ENCODE assay signal across 21 cellular contexts in the genomic region with DNA sequence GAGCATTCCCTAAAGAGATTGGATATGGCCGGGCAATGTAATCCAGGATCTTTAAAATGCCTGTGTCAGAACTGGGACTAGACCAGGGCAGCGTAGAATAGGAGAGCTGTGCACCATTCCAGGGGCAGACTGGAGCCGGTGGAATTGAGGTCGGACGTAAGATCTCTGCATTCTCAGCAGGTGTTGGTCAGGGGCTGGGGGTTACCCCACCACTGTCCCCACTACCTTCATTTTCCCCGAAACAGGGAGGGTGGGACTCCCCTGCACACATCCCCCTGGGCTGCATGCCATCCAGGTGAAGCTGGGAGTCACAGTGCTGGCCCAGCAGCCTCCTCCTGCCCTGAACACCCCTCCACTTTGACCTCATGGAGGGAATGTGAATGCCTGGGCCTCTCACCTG. TPM values are rescaled to one million over a fixed set of nuclear protein-coding genes. Genes with fewer than 3 reads are reported as not detected.
DNase-seq lines count a peak whose midpoint lies in the region; ATAC-seq, FAIRE-seq and TF ChIP-seq lines count a peak whose summit lies in the region.
"Had no signal": no experiment of that assay in that cellular context is flagged by ENCODE, and none has a peak within 500 bp of the region (broad histone marks: within the 10 kb centered on the region; RNA-seq: fewer than 3 reads in every experiment).

No MANE protein-coding gene starts in this region.

- H3K27me3 ChIP-seq in BLaER1 (no peaks in the 10 kb centered on the region), stomach (no peaks in the 10 kb centered on the region)

- 73 to 81% (median 77%) methylated on average over 6 of the region's 6 CpGs for WGBS in stomach, 5 donors

- no peak for TF ChIP-seq EP300 in stomach (IDR thresholded peaks at IDR 0.05)

- no peak for ATAC-seq in GM18502 (IDR thresholded peaks at IDR 0.05; ENCODE audit: poor library complexity, unreplicated experiment)
- ATAC-seq: HepG2, Panc1 had no signal

- no peak for TF ChIP-seq CTCF in stomach (IDR thresholded peaks at IDR 0.05)

- intact Hi-C loops in stomach (cut with DNase I; ENCODE audit: low total_unique reads) = no loop called here

- no peak for TF ChIP-seq POLR2A in stomach (IDR thresholded peaks at IDR 0.05)

- no peak overlapping the region for H3K4me3 ChIP-seq in BLaER1
- no peak overlapping the region for H3K4me3 ChIP-seq in stomach

- H3K9me3 ChIP-seq in BLaER1 (no peaks in the 10 kb centered on the region), stomach (no peaks in the 10 kb centered on the region)
- H3K9me3 ChIP-seq: BE2C had no signal

- H3K4me1 ChIP-seq in BLaER1 = peaks cover 56% of the 10 kb centered on the region
- peaks cover 0 to 8% (median under 1%) of the 10 kb centered on the region in 4 donors for H3K4me1 ChIP-seq in stomach
- H3K4me1 ChIP-seq: BE2C had no signal

- H3K9ac ChIP-seq in BLaER1 = no peak overlapping the region

- no peak overlapping the region for H3K4me2 ChIP-seq in BLaER1

- peak; percentile 23 for FAIRE-seq in GM19239 (lab: Jason Lieb, UNC)
- FAIRE-seq: HepG2 had no signal

- no peak for DNase-seq in GM19239 (ENCODE audit: insufficient read length, low spot score)
- DNase-seq in islet precursor cell = peak; percentile 50
- DNase-seq in stomach = peak; percentile 7
- DNase-seq in NCI-H187 treated with DMSO at 0.1 percent for 48 hours (lab: John Stamatoyannopoulos, UW) = no peak
- no peak for DNase-seq in retina
- DNase-seq: BE2C; CD4-positive, CD25-positive, alpha-beta regulatory T cell; DMS79; KBM-7; MM.1S; NCI-H1048; NCI-H1417 treated with DMSO at 0.1 percent for 48 hours; NCI-H1930; NCI-H2227 treated with DMSO at 0.1 percent for 48 hours; NCI-H510A; NCI-H748 treated with DMSO at 0.1 percent for 48 hours; SIG-M5 had no signal

- peaks cover 24% of the 10 kb centered on the region for H3K36me3 ChIP-seq in BLaER1
- peaks cover 25 to 31% (median 28%) of the 10 kb centered on the region in 4 donors for H3K36me3 ChIP-seq in stomach

- no peaks in the 10 kb centered on the region for H4K20me1 ChIP-seq in BLaER1

- H3K27ac ChIP-seq in BLaER1 = 0 out of 2 replicates have a peak overlapping the region, but pooled peaks have one; percentile 46
- no peak overlapping the region for H3K27ac ChIP-seq in stomach

RNA-seq across cellular contexts. Expression of a gene that starts 17.8 kb away (rescaled TPM):
- 100 to 1,000 TPM in 3 of 5 donors, 10 to 100 TPM in 2; 26.3 to 330 (median 141) TPM for total RNA-seq in stomach
- polyA plus RNA-seq in stomach = 10 to 100 TPM in 2 of 3 donors, 1 to 10 TPM in 1; 7.9 to 22.6 (median 19.4) TPM

RNA-seq across cellular contexts. Expression of a gene that starts 27.6 kb away (rescaled TPM):
- 10 to 100 TPM in 4 of 5 donors, 1 to 10 TPM in 1; 7.8 to 85.2 (median 24.6) TPM for total RNA-seq in stomach
- 10 to 100 TPM; 37.1 to 69.7 (median 38.1) TPM for polyA plus RNA-seq in stomach

RNA-seq across cellular contexts. Expression of a gene that starts 27.7 kb away (rescaled TPM):
- total RNA-seq in stomach = not detected
- polyA plus RNA-seq in stomach = under 1 TPM; 0.31 to 0.75 (median 0.48) TPM

RNA-seq across cellular contexts. Expression of a gene that starts 37.3 kb away (rescaled TPM):
- 10 to 100 TPM in 4 of 5 donors, 1 to 10 TPM in 1; 7.0 to 44.9 (median 22.2) TPM for total RNA-seq in stomach
- 10 to 100 TPM; 30.5 to 38.3 (median 32.1) TPM for polyA plus RNA-seq in stomach

RNA-seq across cellular contexts. Expression of a gene that starts 47.2 kb away (rescaled TPM):
- total RNA-seq in stomach = 1 to 10 TPM in 1 of 5 donors, under 1 TPM in 1, not detected in 3; 0.92 to 3.0 TPM
- polyA plus RNA-seq in stomach = under 1 TPM; 0.31 to 0.38 (median 0.31) TPM
- polyA plus RNA-seq: CD4-positive, CD25-positive, alpha-beta regulatory T cell had no signal

Comparison
In these comparisons a context has a peak if more than half of its experiments do, and no peak if none do; other contexts are left out.
1. DNase-seq: peak in islet precursor cell (single experiment) and stomach (single experiment); none in GM19239 (single experiment), NCI-H187 treated with DMSO at 0.1 percent for 48 hours (single experiment) and retina (single experiment).